In the genomic region with DNA sequence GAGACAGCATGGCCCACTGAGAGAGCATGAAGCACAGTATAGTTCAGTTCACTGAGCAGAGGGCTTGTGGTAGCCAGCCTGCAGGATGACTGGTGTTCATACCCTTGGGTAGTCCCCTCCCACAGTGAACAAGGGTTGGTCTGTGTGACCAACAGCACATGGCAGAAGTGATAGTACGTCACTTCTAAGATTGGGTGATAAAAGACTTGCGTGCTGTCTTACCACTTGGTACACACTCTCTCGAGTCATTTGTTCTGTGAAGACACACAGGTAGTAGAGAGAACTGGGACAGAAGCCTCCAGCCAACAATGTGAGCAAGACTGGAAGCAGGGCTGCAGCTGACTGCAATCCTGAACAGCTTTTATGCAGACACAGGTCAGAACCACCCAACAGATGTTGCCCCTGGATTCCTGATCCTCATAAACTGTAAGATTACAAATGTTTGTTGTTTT, we compare ENCODE assay signal across 7 cellular contexts. TPM values are rescaled to one million over a fixed set of nuclear protein-coding genes. Genes with fewer than 3 reads are reported as not detected.
DNase-seq lines count a peak whose midpoint lies in the region; ATAC-seq and TF ChIP-seq lines count a peak whose summit lies in the region.

No MANE protein-coding gene starts in this region.

- no peaks in the 10 kb centered on the region for H3K9me3 ChIP-seq in neural progenitor cell (ENCODE audit: low read depth)

- H3K9me3 Mint-ChIP-seq in neural progenitor cell = peaks cover 16% of the 10 kb centered on the region

- H2AFZ ChIP-seq in neural progenitor cell (replicated peaks) = no peak overlapping the region

- peaks cover 41% of the 10 kb centered on the region for H3K36me3 Mint-ChIP-seq in neural progenitor cell

- no peak for TF ChIP-seq CTCF in epithelial cell of proximal tubule (conservative IDR thresholded peaks at IDR 0.05; ENCODE audit: low read depth, low read length)
- no peak for TF ChIP-seq CTCF in neural progenitor cell (IDR thresholded peaks at IDR 0.05)

- no peak overlapping the region for H3K4me3 Mint-ChIP-seq in neural progenitor cell

- no peak overlapping the region for H3K4me3 ChIP-seq in epithelial cell of proximal tubule (ENCODE audit: low read depth, low read length)
- no peak overlapping the region for H3K4me3 ChIP-seq in neural progenitor cell

- peaks cover 23% of the 10 kb centered on the region for H3K4me1 ChIP-seq in neural progenitor cell

- no peak overlapping the region for H3K9ac ChIP-seq in neural progenitor cell

- H3K27me3 Mint-ChIP-seq in neural progenitor cell (ENCODE audit: insufficient read depth, low read depth) = peaks cover 3% of the 10 kb centered on the region

- no peak overlapping the region for H3K27ac Mint-ChIP-seq in neural progenitor cell

- peaks cover 100% of the 10 kb centered on the region for H3K79me2 ChIP-seq in neural progenitor cell (ENCODE audit: low read depth)

- H3K4me1 Mint-ChIP-seq in neural progenitor cell = peaks cover 2% of the 10 kb centered on the region

- no peak overlapping the region for H3K4me2 ChIP-seq in neural progenitor cell

- H3K27ac ChIP-seq in neural progenitor cell = no peak overlapping the region

- DNase-seq in activated CD4-positive, alpha-beta T cell treated with anti-CD3 and anti-CD28 coated beads, Interleukin-2, amount 50 U/mL, for 24 hours (ENCODE audit: low read depth in 1 of 2, low spot score in 1 of 2) = peak; percentile 44 to 80
- peak; percentile 64 for DNase-seq in epithelial cell of proximal tubule (ENCODE audit: low read depth)
- DNase-seq in stimulated activated CD4-positive, alpha-beta T cell treated with anti-CD3 and anti-CD28 coated beads, Interleukin-12 subunit alpha, Interleukin-12 subunit beta, amount 100 ng/mL, for 4 hours = peak; percentile 46
- DNase-seq in NCI-H1694 (lab: John Stamatoyannopoulos, UW) = no peak
- no peak for DNase-seq in neural progenitor cell (ENCODE audit: low spot score)

- H3F3A ChIP-seq in neural progenitor cell (ENCODE audit: low read depth) = no peaks in the 10 kb centered on the region

- ATAC-seq in GM19324 (IDR thresholded peaks at IDR 0.05; ENCODE audit: low FRiP score, unreplicated experiment) (peak; percentile 58), HG03159 (IDR thresholded peaks at IDR 0.05; ENCODE audit: unreplicated experiment) (peak; percentile 95)

- H3K27me3 ChIP-seq in neural progenitor cell = no peaks in the 10 kb centered on the region

- H4K20me1 ChIP-seq in neural progenitor cell (ENCODE audit: low read depth) = peaks cover 88% of the 10 kb centered on the region

- no peaks in the 10 kb centered on the region for H3K36me3 ChIP-seq in neural progenitor cell

RNA-seq across cellular contexts. Expression of a gene that starts 14.6 kb away (rescaled TPM):
- 8.8 and 9.0 TPM in 2 replicates for total RNA-seq in epithelial cell of proximal tubule
- total RNA-seq in neural progenitor cell (ENCODE audit: low replicate concordance) = 36.0 and 45.4 TPM in 2 replicates

Comparison
In these comparisons a context has a peak if more than half of its experiments do, and no peak if none do; other contexts are left out.
1. DNase-seq: peak in activated CD4-positive, alpha-beta T cell treated with anti-CD3 and anti-CD28 coated beads, Interleukin-2, amount 50 U/mL, for 24 hours (2 of 2), epithelial cell of proximal tubule (single experiment) and stimulated activated CD4-positive, alpha-beta T cell treated with anti-CD3 and anti-CD28 coated beads, Interleukin-12 subunit alpha, Interleukin-12 subunit beta, amount 100 ng/mL, for 4 hours (single experiment); none in NCI-H1694 (single experiment) and neural progenitor cell (single experiment).